ENCODE assay signal across 16 cellular contexts in the genomic region with DNA sequence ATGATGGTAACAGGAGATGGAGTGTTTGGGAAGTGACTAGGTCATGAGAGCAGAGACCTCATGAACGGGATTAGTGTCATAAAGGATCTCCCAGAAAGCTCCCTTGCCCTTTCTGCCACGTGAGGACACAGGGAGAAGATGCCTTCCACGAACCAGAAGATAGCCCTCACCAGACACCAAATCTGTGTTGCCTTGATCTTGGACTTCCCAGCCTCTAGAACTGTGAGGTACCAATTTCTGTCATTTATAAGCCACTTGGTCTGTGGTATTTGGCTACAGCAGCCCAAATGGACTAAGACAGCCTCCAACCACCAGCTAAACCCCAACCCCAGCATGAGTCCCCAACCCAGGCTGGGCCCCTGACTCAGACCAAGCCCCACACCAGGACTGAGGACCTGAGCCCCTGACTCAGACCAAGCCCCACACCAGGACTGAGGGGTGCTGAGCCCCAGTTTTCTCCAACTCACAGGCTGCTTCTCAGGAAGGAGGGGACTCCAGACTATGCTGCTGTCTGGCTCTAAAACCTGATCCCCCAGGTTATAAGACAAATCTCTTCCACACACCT.
"Had no signal": no experiment of that assay in that cellular context is flagged by ENCODE, and none has a peak within 500 bp of the region (broad histone marks: within the 10 kb centered on the region; RNA-seq: fewer than 3 reads in every experiment).

No MANE protein-coding gene starts in this region.

- DNase-seq: activated CD4-positive, alpha-beta T cell treated with anti-CD3 and anti-CD28 coated beads, Interleukin-2, amount 50 U/mL, for 1 hour; activated CD4-positive, CD25-positive, alpha-beta regulatory T cell; activated naive CD4-positive, alpha-beta T cell treated with anti-CD3 and anti-CD28 coated beads, Interleukin-2, amount 50 U/mL, for 16 hours; activated T-cell treated with anti-CD3 and anti-CD28 coated beads for 4 hours; amygdala; brain microvascular endothelial cell; esophagus squamous epithelium; foreskin fibroblast; heart left ventricle; stimulated activated CD4-positive, alpha-beta T cell treated with anti-CD3 and anti-CD28 coated beads, Interleukin-4, amount 100 ng/mL, for 1 hour; stimulated activated CD8-positive, alpha-beta memory T cell treated with anti-CD3 and anti-CD28 coated beads, Interleukin-4, amount 100 ng/mL, for 48 hours; T-helper 17 cell; trophoblast cell had no signal

- ATAC-seq: heart left ventricle; left lobe of liver; natural killer cell treated with Interleukin-12 subunit alpha and Interleukin-12 subunit beta and Interleukin-15 and Interleukin-18, amount 100 ng/mL, for 72 hours; T-helper 17 cell had no signal

- H3K4me2 ChIP-seq: SK-N-SH had no signal

- H3K27me3 ChIP-seq: brain microvascular endothelial cell, heart left ventricle had no signal

- H3K4me3 ChIP-seq: esophagus squamous epithelium, heart left ventricle had no signal

- H3K27ac ChIP-seq: brain microvascular endothelial cell, heart left ventricle had no signal

- H3K9me2 ChIP-seq: SK-N-SH had no signal

- H3K9me3 ChIP-seq: esophagus squamous epithelium, heart left ventricle, SK-N-SH had no signal

- H3K9ac ChIP-seq: SK-N-SH had no signal
